In genomic region chr11:95536049-95536448, GRCh38 we compare ENCODE assay signal across 19 cellular contexts.
"Had no signal": no experiment of that assay in that cellular context is flagged by ENCODE, and none has a peak within 500 bp of the region (broad histone marks: within the 10 kb centered on the region; RNA-seq: fewer than 3 reads in every experiment).

No MANE protein-coding gene starts in this region.

- H3K27me3 ChIP-seq: adrenal gland, right atrium auricular region, thyroid gland, upper lobe of left lung, vagina had no signal

- H3K36me3 ChIP-seq: adrenal gland, left ventricle myocardium inferior, right atrium auricular region, thyroid gland, upper lobe of left lung, vagina had no signal

- ATAC-seq: mucosa of descending colon; natural killer cell treated with Interleukin-12 subunit alpha and Interleukin-12 subunit beta and Interleukin-15 and Interleukin-18, amount 100 ng/mL, for 72 hours had no signal

- H3K4me1 ChIP-seq: adrenal gland, left ventricle myocardium inferior, right atrium auricular region, thyroid gland, upper lobe of left lung, vagina had no signal

- DNase-seq: activated CD4-positive, alpha-beta T cell treated with anti-CD3 and anti-CD28 coated beads for 36 hours; activated CD4-positive, alpha-beta T cell treated with anti-CD3 and anti-CD28 coated beads, Interleukin-2, amount 50 U/mL, for 4 hours; activated CD4-positive, CD25-positive, alpha-beta regulatory T cell; activated effector memory CD4-positive, alpha-beta T cell treated with anti-CD3 and anti-CD28 coated beads, Interleukin-2, amount 50 U/mL, for 16 hours; activated naive CD4-positive, alpha-beta T cell treated with anti-CD3 and anti-CD28 coated beads for 36 hours; activated naive CD8-positive, alpha-beta T cell treated with anti-CD3 and anti-CD28 coated beads for 36 hours; adrenal gland; aorta; effector CD8-positive, alpha-beta T cell; islet precursor cell; left ventricle myocardium inferior; mucosa of descending colon; stimulated activated CD4-positive, alpha-beta T cell treated with anti-CD3 and anti-CD28 coated beads, Interleukin-2, amount 100 ng/mL, for 48 hours; thyroid gland; upper lobe of left lung had no signal

- H3K9me3 ChIP-seq: adrenal gland, mucosa of descending colon, right atrium auricular region, thyroid gland, upper lobe of left lung, vagina had no signal

- H3K4me3 ChIP-seq: adrenal gland, left ventricle myocardium inferior, lung, mucosa of descending colon, right atrium auricular region, thyroid gland, upper lobe of left lung, vagina had no signal

- H3K27ac ChIP-seq: left ventricle myocardium inferior, right atrium auricular region, thyroid gland, upper lobe of left lung, vagina had no signal
